ENCODE assay signal across 8 cellular contexts in genomic region chr16:3282747-3283524, GRCh38. TPM values are rescaled to one million over a fixed set of nuclear protein-coding genes. Genes with fewer than 3 reads are reported as not detected.
A peak's percentile ranks its signal among the peaks of the same experiment; 100 is the strongest.
DNase-seq lines count a peak whose midpoint lies in the region; ATAC-seq and TF ChIP-seq lines count a peak whose summit lies in the region.

Gene ZNF263 (plus strand): TSS chr16:3283491. CDS start chr16:3283819, 328 bp downstream.

- H3K4ac ChIP-seq in trophoblast cell (ENCODE audit: low read depth, low read length): peak within 1 kb of the TSS; percentile 99

- peak within 1 kb of the TSS; percentile 97 for H4K91ac ChIP-seq in trophoblast cell (ENCODE audit: low read depth, low read length)

- TF ChIP-seq CTCF in GM12865 (IDR thresholded peaks at IDR 0.05; ENCODE audit: insufficient read depth, low read depth, low read length, missing control alignments) (no peak), transverse colon (IDR thresholded peaks at IDR 0.05) (no peak)

- H3K4me3 ChIP-seq in GM12865 (ENCODE audit: low read depth, low read length) (peak within 1 kb of the TSS; percentile 82), adipocyte (ENCODE audit: low read length) (peak within 1 kb of the TSS; percentile 99), trophoblast cell (ENCODE audit: low read depth, low read length) (peak within 1 kb of the TSS; percentile 90), transverse colon (peak within 1 kb of the TSS; percentile 79 to 99 (median 92))

- no peak for TF ChIP-seq EP300 in transverse colon (IDR thresholded peaks at IDR 0.05; ENCODE audit: low read depth)

- peak within 1 kb of the TSS; percentile 98 for H4K8ac ChIP-seq in trophoblast cell (ENCODE audit: low read depth, low read length)

- no CpG with 5 or more reads among the region's 70 CpGs for WGBS in trophoblast cell (ENCODE audit: extremely low coverage, insufficient coverage, insufficient read length)
- 0% methylated on average over 38 of the region's 70 CpGs; no CpG with 5 or more reads in 1 of the 2 donors for WGBS in transverse colon (ENCODE audit: low coverage in 1 of 2), 2 donors

- H3K23ac ChIP-seq in trophoblast cell (ENCODE audit: low read length): no peak within 1 kb of the TSS

- peak within 1 kb of the TSS; percentile 95 for H4K12ac ChIP-seq in trophoblast cell (ENCODE audit: low read depth, low read length)

- H3K9me3 ChIP-seq in adipocyte (ENCODE audit: control insufficient read depth, low read length) (no peaks in the 10 kb centered on the region), trophoblast cell (ENCODE audit: insufficient read depth, low read depth, low read length) (peaks cover 3% of the 10 kb centered on the region), transverse colon (peaks cover 0 to 12% of the 10 kb centered on the region in 2 donors)

- H2AK5ac ChIP-seq in trophoblast cell (ENCODE audit: low read length): peak within 1 kb of the TSS; percentile 95

- DNase-seq in GM12865 (ENCODE audit: low read depth) (peak; percentile 98), NCI-H1436 (lab: John Stamatoyannopoulos, UW) (peak; percentile 95), T follicular helper cell (ENCODE audit: low read depth) (peak; percentile 88), adipocyte (ENCODE audit: low read depth) (peak; percentile 99), cardiac septum (ENCODE audit: low spot score) (peak; percentile 98), trophoblast cell (peak; percentile 94 to 97), transverse colon (peak; percentile 97)

- peak; percentile 84 for ATAC-seq in HG02798 (IDR thresholded peaks at IDR 0.05; ENCODE audit: poor library complexity, unreplicated experiment)

- H3K4me1 ChIP-seq in adipocyte (ENCODE audit: control insufficient read depth, insufficient read depth, low read length) (peaks cover 19% of the 10 kb centered on the region), trophoblast cell (ENCODE audit: control insufficient read depth in 1 of 2, insufficient read depth in 2 of 2, low read length in 2 of 2) (peaks cover 13 to 17% of the 10 kb centered on the region in 2 experiments), transverse colon (peaks cover 5 to 28% (median 25%) of the 10 kb centered on the region in 4 donors)

- H3K79me2 ChIP-seq in trophoblast cell (ENCODE audit: control insufficient read depth, insufficient read depth, low read length, poor library complexity): peaks cover 14% of the 10 kb centered on the region

- peak within 1 kb of the TSS; percentile 76 for H3K4me2 ChIP-seq in trophoblast cell (ENCODE audit: low read length)

- H2BK5ac ChIP-seq in trophoblast cell (ENCODE audit: low read depth, low read length, poor library complexity): peak within 1 kb of the TSS; percentile 92

- peaks cover 14% of the 10 kb centered on the region for H3K79me1 ChIP-seq in trophoblast cell (ENCODE audit: low read length)

- peak; percentile 77 for TF ChIP-seq POLR2A in transverse colon (IDR thresholded peaks at IDR 0.05)

- H3K27ac ChIP-seq in trophoblast cell (ENCODE audit: low read depth, low read length): peak within 1 kb of the TSS; percentile 90
- H3K27ac ChIP-seq in transverse colon: peak within 1 kb of the TSS; percentile 98 to 100 (median 100)

- H2BK120ac ChIP-seq in trophoblast cell (ENCODE audit: insufficient read depth, low read length, poor library complexity): peak within 1 kb of the TSS; percentile 84

- H3K9ac ChIP-seq in adipocyte (ENCODE audit: low read length) (peak within 1 kb of the TSS; percentile 99), trophoblast cell (ENCODE audit: low read length) (peak within 1 kb of the TSS; percentile 81)

- no peak within 1 kb of the TSS for H2BK12ac ChIP-seq in trophoblast cell (ENCODE audit: low read length)

- intact Hi-C loops in cardiac septum (cut with DNase I): loop anchor here (1.0 to 5.0 kb wide), 4 partner anchors 19 to 174 kb away; partner anchors contain the start of genes TIGD7, ZNF174, ZNF75A and ZSCAN32
- intact Hi-C loops in transverse colon (cut with DNase I; ENCODE audit: low total_unique reads): no loop called here

- H3K14ac ChIP-seq in trophoblast cell (ENCODE audit: low read length): peak within 1 kb of the TSS; percentile 93

- H3K27me3 ChIP-seq in adipocyte (replicated peaks; ENCODE audit: control insufficient read depth, insufficient read depth, low read length) (no peaks in the 10 kb centered on the region), trophoblast cell (ENCODE audit: insufficient read depth, low read length) (no peaks in the 10 kb centered on the region), transverse colon (peaks cover 4% of the 10 kb centered on the region)

- peak within 1 kb of the TSS; percentile 90 for H3K18ac ChIP-seq in trophoblast cell (ENCODE audit: low read length)

- in situ Hi-C loops in transverse colon (cut with MboI; ENCODE audit: low pct_ligation_motif_present in 1 of 4, low pct_unique_long_range_greater_than_20kb in 1 of 4, low sequenced_read_pairs in 3 of 4): no loop called here

- H3K36me3 ChIP-seq in adipocyte (ENCODE audit: control insufficient read depth, insufficient read depth, low read length, severe bottlenecking) (peaks cover 17% of the 10 kb centered on the region), trophoblast cell (ENCODE audit: control insufficient read depth in 1 of 2, insufficient read depth in 2 of 2, low read length in 2 of 2) (peaks cover 13 to 15% of the 10 kb centered on the region in 2 experiments), transverse colon (peaks cover 0 to 24% (median 2%) of the 10 kb centered on the region in 4 donors)

- peak within 1 kb of the TSS; percentile 93 for H2AFZ ChIP-seq in trophoblast cell (ENCODE audit: insufficient read depth, low read length, poor library complexity)

RNA-seq across cellular contexts. Expression of gene ZNF263, which starts in this region (rescaled TPM):
- 11.3 TPM for total RNA-seq in cardiac septum
- polyA plus RNA-seq in trophoblast cell (2013): 13.5 and 13.9 TPM in 2 replicates
- total RNA-seq in transverse colon: 10 to 100 TPM in 3 of 4 donors, 1 to 10 TPM in 1; 4.6 to 46.0 (median 36.8) TPM

Comparison
In these comparisons a context has a peak if more than half of its experiments do, and no peak if none do; other contexts are left out.
1. Peak in every context shown above with its lines: DNase-seq, ATAC-seq, H3K4me3 ChIP-seq and H3K27ac ChIP-seq.